8 cellular contexts compared by ENCODE assay signal in the genomic region with DNA sequence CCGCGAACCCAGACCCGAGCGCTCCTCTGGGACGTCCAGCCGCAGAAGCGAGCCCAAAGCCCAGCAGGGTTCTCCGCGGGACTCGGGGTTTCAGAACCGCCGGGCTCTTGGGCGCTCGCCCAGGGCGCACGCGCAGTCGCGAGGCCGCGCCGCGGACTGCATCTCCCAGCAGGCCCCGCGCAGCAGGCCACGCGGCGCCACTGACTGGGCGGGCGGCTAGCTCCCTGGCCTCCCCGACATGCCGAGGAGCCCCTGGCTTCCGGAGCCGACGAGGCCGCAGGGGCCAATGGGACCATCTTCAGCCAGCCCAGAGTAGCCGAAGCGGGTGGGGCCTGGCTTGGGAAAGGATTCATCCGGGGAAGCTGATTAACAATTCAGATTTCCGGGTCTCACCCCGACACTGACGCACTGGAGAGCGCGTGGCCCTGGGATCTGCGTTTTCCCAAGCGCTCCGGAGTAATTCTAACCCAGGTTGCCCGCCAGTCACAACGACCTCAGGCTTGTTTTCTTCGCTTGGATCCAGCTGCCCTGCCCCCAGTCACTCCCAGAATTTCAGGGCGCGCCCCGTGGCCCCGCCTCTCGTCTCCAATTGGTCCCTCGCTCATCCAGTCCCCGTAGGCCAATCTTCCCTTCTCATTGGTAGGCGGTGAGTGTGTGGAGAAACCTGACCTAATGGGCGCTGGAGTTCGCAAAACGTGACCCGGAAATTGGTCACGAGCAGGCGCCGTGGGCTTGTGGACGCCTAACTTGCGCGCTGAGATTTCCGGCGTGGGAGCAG. TPM values are rescaled to one million over a fixed set of nuclear protein-coding genes. Genes with fewer than 3 reads are reported as not detected.
DNase-seq lines count a peak whose midpoint lies in the region; ATAC-seq and TF ChIP-seq lines count a peak whose summit lies in the region.

ZNF263 (plus strand) TSS at position 745 of the 778 bp plus-strand sequence. CDS start 328 bp downstream, outside the sequence.

- H3K79me2 ChIP-seq in DOHH2 (ENCODE audit: control insufficient read depth, low read length): peaks cover 45% of the 10 kb centered on the region

- no peak for TF ChIP-seq CTCF in DOHH2 (IDR thresholded peaks at IDR 0.05; ENCODE audit: low read depth, low read length, poor library complexity, severe bottlenecking)
- TF ChIP-seq CTCF in LNCaP clone FGC (IDR thresholded peaks at IDR 0.05; ENCODE audit: control insufficient read depth, extremely low read depth, insufficient read depth): no peak
- no peak for TF ChIP-seq CTCF in RWPE1 (conservative IDR thresholded peaks at IDR 0.05; ENCODE audit: low read depth)
- TF ChIP-seq CTCF in fibroblast of mammary gland (conservative IDR thresholded peaks at IDR 0.05; ENCODE audit: control insufficient read depth, insufficient read depth, low read depth, low read length): no peak

- peaks cover 9% of the 10 kb centered on the region for H3K4me1 Mint-ChIP-seq in activated T-helper 17 cell treated with anti-CD3 and anti-CD28 coated beads, Interleukin-2, amount 50 U/mL, for 72 hours
- H3K4me1 Mint-ChIP-seq in naive thymus-derived CD8-positive, alpha-beta T cell: peaks cover 15 to 47% (median 39%) of the 10 kb centered on the region in 4 donors

- no peaks in the 10 kb centered on the region for H3K9me2 ChIP-seq in DOHH2 (replicated peaks; ENCODE audit: control insufficient read depth, low read length)

- CTCF ChIA-PET in RWPE1 (lab: Yijun Ruan, JAX): interaction anchor here (0.6 to 1.4 kb wide), 3 partner anchors 16 to 82 kb away, joined by 3 to 5 read pairs (median 3); no protein-coding TSS in a partner anchor

- POLR2A ChIA-PET in RWPE1 (lab: Yijun Ruan, JAX; ENCODE audit: low non-redundant PET): interaction anchor here (1.0 to 1.3 kb wide), 4 partner anchors 16 to 117 kb away, joined by 3 to 5 read pairs (median 4); partner anchors contain the start of genes TIGD7 and ZSCAN32
- POLR2A ChIA-PET in naive thymus-derived CD8-positive, alpha-beta T cell (lab: Charles Lee): interaction anchor here (0.5 to 5.0 kb wide), 32 partner anchors 10 to 279 kb away, joined by 3 to 59 read pairs (median 4); partner anchors contain the start of genes CLUAP1, NAA60, TIGD7 and ZNF174

- peak within 1 kb of the TSS; percentile 77 for H3K4me3 ChIP-seq in DOHH2 (ENCODE audit: low read length)
- H3K4me3 ChIP-seq in LNCaP clone FGC (ENCODE audit: low read depth, low read length): peak within 1 kb of the TSS; percentile 100
- peak within 1 kb of the TSS; percentile 90 for H3K4me3 ChIP-seq in fibroblast of mammary gland (ENCODE audit: control insufficient read depth, low read depth, low read length)

- peaks cover 35% of the 10 kb centered on the region for H3K9me3 ChIP-seq in DOHH2 (ENCODE audit: control insufficient read depth, insufficient read depth, low read length)

- no peaks in the 10 kb centered on the region for H3K9me3 Mint-ChIP-seq in activated T-helper 17 cell treated with anti-CD3 and anti-CD28 coated beads, Interleukin-2, amount 50 U/mL, for 72 hours
- H3K9me3 Mint-ChIP-seq in naive thymus-derived CD8-positive, alpha-beta T cell: peaks cover 0 to 30% (median 7%) of the 10 kb centered on the region in 9 donors

- no peaks in the 10 kb centered on the region for H3F3A ChIP-seq in DOHH2 (ENCODE audit: control insufficient read depth, insufficient read depth)

- no peaks in the 10 kb centered on the region for H3K27me3 Mint-ChIP-seq in activated T-helper 17 cell treated with anti-CD3 and anti-CD28 coated beads, Interleukin-2, amount 50 U/mL, for 72 hours
- no peaks in the 10 kb centered on the region for H3K27me3 Mint-ChIP-seq in naive thymus-derived CD8-positive, alpha-beta T cell

- DNase-seq in GOT3 (lab: John Stamatoyannopoulos, UW) (peak; percentile 86), LNCaP clone FGC (ENCODE audit: low read depth) (peak; percentile 96), RWPE1 (ENCODE audit: low spot score) (peak; percentile 97), fibroblast of mammary gland (ENCODE audit: low read depth) (peak; percentile 98)
- DNase-seq in naive thymus-derived CD8-positive, alpha-beta T cell: peak; percentile 88 to 98 (median 92)
- peak; percentile 87 to 95 (median 94) for DNase-seq in stimulated activated naive CD4-positive, alpha-beta T cell (lab: John Stamatoyannopoulos, UW)

- H3K4me3 Mint-ChIP-seq in activated T-helper 17 cell treated with anti-CD3 and anti-CD28 coated beads, Interleukin-2, amount 50 U/mL, for 72 hours: peak within 1 kb of the TSS; percentile 98
- peak within 1 kb of the TSS; percentile 90 to 98 (median 96) for H3K4me3 Mint-ChIP-seq in naive thymus-derived CD8-positive, alpha-beta T cell

- peak; percentile 92 for ATAC-seq in activated T-helper 17 cell treated with anti-CD3 and anti-CD28 coated beads, Interleukin-2, amount 50 U/mL, for 72 hours (replicated peaks)
- ATAC-seq in naive thymus-derived CD8-positive, alpha-beta T cell: peak; percentile 89 to 90

- peak within 1 kb of the TSS; percentile 98 for H3K4me2 ChIP-seq in DOHH2 (ENCODE audit: low read length)

- H4K20me1 ChIP-seq in DOHH2 (ENCODE audit: control insufficient read depth, insufficient read depth, low read depth, low read length): no peaks in the 10 kb centered on the region

- H3K27ac Mint-ChIP-seq in activated T-helper 17 cell treated with anti-CD3 and anti-CD28 coated beads, Interleukin-2, amount 50 U/mL, for 72 hours: peak within 1 kb of the TSS; percentile 97
- H3K27ac Mint-ChIP-seq in naive thymus-derived CD8-positive, alpha-beta T cell: peak within 1 kb of the TSS; percentile 94 to 99 (median 98)

- peaks cover 43% of the 10 kb centered on the region for H3K36me3 ChIP-seq in DOHH2 (ENCODE audit: control insufficient read depth, low read length)

- H3K27ac ChIP-seq in DOHH2 (ENCODE audit: low read depth, low read length): peak within 1 kb of the TSS; percentile 84
- H3K27ac ChIP-seq in RWPE1: peak within 1 kb of the TSS; percentile 98

- no peaks in the 10 kb centered on the region for H3K27me3 ChIP-seq in DOHH2 (ENCODE audit: control insufficient read depth, low read length)

- H3K4me1 ChIP-seq in DOHH2 (ENCODE audit: control insufficient read depth, low read length): peaks cover 24% of the 10 kb centered on the region

- peaks cover 51% of the 10 kb centered on the region for H3K36me3 Mint-ChIP-seq in activated T-helper 17 cell treated with anti-CD3 and anti-CD28 coated beads, Interleukin-2, amount 50 U/mL, for 72 hours (ENCODE audit: low read depth)
- peaks cover 18 to 39% (median 39%) of the 10 kb centered on the region in 3 donors for H3K36me3 Mint-ChIP-seq in naive thymus-derived CD8-positive, alpha-beta T cell

RNA-seq across cellular contexts. Expression of gene ZNF263, which starts in this region (rescaled TPM):
- total RNA-seq in activated T-helper 17 cell treated with anti-CD3 and anti-CD28 coated beads, Interleukin-2, amount 50 U/mL, for 72 hours: 10 to 100 TPM; 19.3 to 21.4 TPM
- 10 to 100 TPM; 53.5 to 60.1 TPM for total RNA-seq in naive thymus-derived CD8-positive, alpha-beta T cell
- 10 to 100 TPM; 33.9 to 62.2 (median 54.2) TPM for polyA plus RNA-seq in naive thymus-derived CD8-positive, alpha-beta T cell

Comparison
In these comparisons a context has a peak if more than half of its experiments do, and no peak if none do; other contexts are left out.
1. Peak in every context shown above with its lines: DNase-seq, ATAC-seq, H3K4me3 ChIP-seq and H3K27ac ChIP-seq.